Comparison of ENCODE assay signal across 20 cellular contexts in the genomic region with DNA sequence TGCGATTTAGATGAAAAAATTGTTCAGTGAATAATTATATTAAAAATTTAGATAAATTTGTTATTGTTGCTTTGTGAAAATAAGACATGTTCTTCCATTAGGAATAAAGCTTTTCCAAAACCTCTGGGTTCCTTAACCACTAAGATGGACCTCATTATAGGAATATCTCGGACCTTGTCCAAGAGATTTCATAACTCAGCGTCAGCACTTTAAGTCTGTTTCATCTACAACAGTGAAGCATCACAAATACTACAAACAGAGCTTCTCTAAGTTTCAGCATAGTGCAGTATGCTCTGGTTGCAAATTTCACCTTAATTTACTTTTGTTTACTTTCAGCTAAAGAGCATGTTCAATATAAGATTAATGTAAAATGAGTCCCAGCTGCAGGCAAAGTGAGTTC.
DNase-seq lines count a peak whose midpoint lies in the region; ATAC-seq and TF ChIP-seq lines count a peak whose summit lies in the region.
"Had no signal": no experiment of that assay in that cellular context is flagged by ENCODE, and none has a peak within 500 bp of the region (broad histone marks: within the 10 kb centered on the region; RNA-seq: fewer than 3 reads in every experiment).

No MANE protein-coding gene starts in this region.

- H3K27me3 ChIP-seq in CD8-positive, alpha-beta memory T cell (ENCODE audit: insufficient read depth, low read length, poor library complexity, severe bottlenecking), result no peaks in the 10 kb centered on the region
- H3K27me3 ChIP-seq: ovary, sigmoid colon, upper lobe of right lung had no signal

- H3K4me3 ChIP-seq in CD8-positive, alpha-beta memory T cell (ENCODE audit: low read length), result peak overlapping the region; percentile 33
- no peak overlapping the region for H3K4me3 ChIP-seq in fibroblast of villous mesenchyme (ENCODE audit: low read depth, low read length)
- H3K4me3 ChIP-seq: HAP-1, K562, lower lobe of right lung, ovary, sigmoid colon, upper lobe of right lung had no signal

- CTCF ChIA-PET in CD8-positive, alpha-beta memory T cell (lab: Charles Lee), result interaction anchor here (0.9 to 2.4 kb wide), 7 partner anchors 11 to 336 kb away, joined by 3 to 7 read pairs (median 4); partner anchors contain the start of gene ITGA4

- peaks cover 50% of the 10 kb centered on the region for H3K4me1 ChIP-seq in CD8-positive, alpha-beta memory T cell (ENCODE audit: insufficient read depth, low read length)
- H3K4me1 ChIP-seq: HAP-1, lower lobe of right lung, sigmoid colon, upper lobe of right lung had no signal

- H3K36me3 Mint-ChIP-seq in activated CD4-positive, alpha-beta T cell treated with anti-CD3 and anti-CD28 coated beads, Interleukin-2, amount 10 ng/mL, durations not matched to agents 24 days and 14 days (ENCODE audit: low read depth), result peaks cover 22% of the 10 kb centered on the region
- peaks cover 6 to 56% (median 43%) of the 10 kb centered on the region in 3 donors for H3K36me3 Mint-ChIP-seq in CD8-positive, alpha-beta memory T cell
- H3K36me3 Mint-ChIP-seq in activated T-helper 2 cell treated with anti-CD3 and anti-CD28 coated beads, Interferon-gamma antibody, Interleukin-2, Interleukin-4, amounts not matched to agents 10 μg/mL and 5 μg/mL and 100 μg/mL, durations not matched to agents 14 hours and 24 hours and 36 hours (ENCODE audit: low read depth), result peaks cover 43% of the 10 kb centered on the region

- H3K9me3 Mint-ChIP-seq in activated CD4-positive, alpha-beta T cell treated with anti-CD3 and anti-CD28 coated beads, Interleukin-2, amount 10 ng/mL, durations not matched to agents 24 days and 14 days, result peaks cover 3% of the 10 kb centered on the region
- peaks cover 0 to 37% (median 20%) of the 10 kb centered on the region in 5 donors for H3K9me3 Mint-ChIP-seq in CD8-positive, alpha-beta memory T cell
- H3K9me3 Mint-ChIP-seq in activated T-helper 2 cell treated with anti-CD3 and anti-CD28 coated beads, Interferon-gamma antibody, Interleukin-2, Interleukin-4, amounts not matched to agents 10 μg/mL and 5 μg/mL and 100 μg/mL, durations not matched to agents 14 hours and 24 hours and 36 hours, result peaks cover 15% of the 10 kb centered on the region

- intact Hi-C loops in activated CD4-positive, alpha-beta T cell treated with anti-CD3 and anti-CD28 coated beads, Interleukin-2, amount 10 ng/mL, durations not matched to agents 24 days and 14 days (cut with micrococcal nuclease), result no loop called here
- intact Hi-C loops in activated T-helper 2 cell treated with anti-CD3 and anti-CD28 coated beads, Interferon-gamma antibody, Interleukin-2, Interleukin-4, amounts not matched to agents 10 μg/mL and 5 μg/mL and 100 μg/mL, durations not matched to agents 14 hours and 24 hours and 36 hours (cut with micrococcal nuclease), result no loop called here

- ATAC-seq in GM21825 (IDR thresholded peaks at IDR 0.05; ENCODE audit: unreplicated experiment), result no peak
- ATAC-seq: K562, lower lobe of right lung, upper lobe of right lung had no signal

- peaks cover 45% of the 10 kb centered on the region for H3K4me1 Mint-ChIP-seq in activated CD4-positive, alpha-beta T cell treated with anti-CD3 and anti-CD28 coated beads, Interleukin-2, amount 10 ng/mL, durations not matched to agents 24 days and 14 days
- H3K4me1 Mint-ChIP-seq in CD8-positive, alpha-beta memory T cell, result peaks cover 59 to 79% (median 72%) of the 10 kb centered on the region in 3 donors
- peaks cover 50% of the 10 kb centered on the region for H3K4me1 Mint-ChIP-seq in activated T-helper 2 cell treated with anti-CD3 and anti-CD28 coated beads, Interferon-gamma antibody, Interleukin-2, Interleukin-4, amounts not matched to agents 10 μg/mL and 5 μg/mL and 100 μg/mL, durations not matched to agents 14 hours and 24 hours and 36 hours (ENCODE audit: low read depth)

- no peaks in the 10 kb centered on the region for H3K27me3 Mint-ChIP-seq in activated CD4-positive, alpha-beta T cell treated with anti-CD3 and anti-CD28 coated beads, Interleukin-2, amount 10 ng/mL, durations not matched to agents 24 days and 14 days
- no peaks in the 10 kb centered on the region for H3K27me3 Mint-ChIP-seq in CD8-positive, alpha-beta memory T cell
- H3K27me3 Mint-ChIP-seq in activated T-helper 2 cell treated with anti-CD3 and anti-CD28 coated beads, Interferon-gamma antibody, Interleukin-2, Interleukin-4, amounts not matched to agents 10 μg/mL and 5 μg/mL and 100 μg/mL, durations not matched to agents 14 hours and 24 hours and 36 hours (ENCODE audit: low read depth), result no peaks in the 10 kb centered on the region

- no peak overlapping the region for H3K27ac ChIP-seq in CD8-positive, alpha-beta memory T cell (ENCODE audit: low read depth, low read length)
- H3K27ac ChIP-seq: lower lobe of right lung, ovary, sigmoid colon, upper lobe of right lung, WERI-Rb-1 had no signal

- DNase-seq in activated CD4-positive, alpha-beta T cell treated with anti-CD3 and anti-CD28 coated beads, Interleukin-2, amount 10 ng/mL, durations not matched to agents 24 days and 14 days, result no peak
- DNase-seq in activated CD4-positive, alpha-beta T cell treated with anti-CD3 and anti-CD28 coated beads, Interleukin-2, amount 50 U/mL, for 4 hours, result no peak
- no peak for DNase-seq in CD8-positive, alpha-beta memory T cell
- DNase-seq in activated T-helper 2 cell treated with anti-CD3 and anti-CD28 coated beads, Interferon-gamma antibody, Interleukin-2, Interleukin-4, amounts not matched to agents 10 μg/mL and 5 μg/mL and 100 μg/mL, durations not matched to agents 14 hours and 24 hours and 36 hours (ENCODE audit: low spot score), result no peak
- DNase-seq in fibroblast of villous mesenchyme (ENCODE audit: low read depth) (peak; percentile 53), NCI-H446 (lab: John Stamatoyannopoulos, UW) (no peak), D341Med (ENCODE audit: low spot score) (no peak)
- DNase-seq: DND-41, head of caudate nucleus, lower lobe of right lung, NCI-H187, NCI-H446 treated with DMSO at 0.1 percent for 48 hours, ovary, sigmoid colon, SW 1271, upper lobe of right lung, WERI-Rb-1 had no signal

- H3K9me3 ChIP-seq in CD8-positive, alpha-beta memory T cell (ENCODE audit: low read length), result peaks cover 1% of the 10 kb centered on the region
- H3K9me3 ChIP-seq: HAP-1, ovary, sigmoid colon, upper lobe of right lung had no signal

- TF ChIP-seq CTCF in fibroblast of villous mesenchyme (IDR thresholded peaks at IDR 0.05; ENCODE audit: insufficient read depth, low read depth, low read length), result no peak

- POLR2A ChIA-PET in CD8-positive, alpha-beta memory T cell (lab: Charles Lee), result interaction anchor here (0.9 to 2.5 kb wide), 4 partner anchors 11 to 34 kb away, joined by 3 to 8 read pairs (median 4); no protein-coding TSS in a partner anchor

- H3K4me3 Mint-ChIP-seq in activated CD4-positive, alpha-beta T cell treated with anti-CD3 and anti-CD28 coated beads, Interleukin-2, amount 10 ng/mL, durations not matched to agents 24 days and 14 days, result peak overlapping the region; percentile 74
- H3K4me3 Mint-ChIP-seq in CD8-positive, alpha-beta memory T cell, result peak overlapping the region in 6 of 7 donors; percentile 35 to 83 (median 78)
- H3K4me3 Mint-ChIP-seq in activated T-helper 2 cell treated with anti-CD3 and anti-CD28 coated beads, Interferon-gamma antibody, Interleukin-2, Interleukin-4, amounts not matched to agents 10 μg/mL and 5 μg/mL and 100 μg/mL, durations not matched to agents 14 hours and 24 hours and 36 hours (ENCODE audit: low read depth), result peak overlapping the region; percentile 77

- peak overlapping the region; percentile 87 for H3K27ac Mint-ChIP-seq in activated CD4-positive, alpha-beta T cell treated with anti-CD3 and anti-CD28 coated beads, Interleukin-2, amount 10 ng/mL, durations not matched to agents 24 days and 14 days
- H3K27ac Mint-ChIP-seq in CD8-positive, alpha-beta memory T cell, result peak overlapping the region; percentile 78 to 96 (median 92)
- peak overlapping the region; percentile 87 for H3K27ac Mint-ChIP-seq in activated T-helper 2 cell treated with anti-CD3 and anti-CD28 coated beads, Interferon-gamma antibody, Interleukin-2, Interleukin-4, amounts not matched to agents 10 μg/mL and 5 μg/mL and 100 μg/mL, durations not matched to agents 14 hours and 24 hours and 36 hours

- H3K36me3 ChIP-seq in CD8-positive, alpha-beta memory T cell (ENCODE audit: insufficient read depth, low read length), result no peaks in the 10 kb centered on the region
- H3K36me3 ChIP-seq: HAP-1, lower lobe of right lung, ovary, sigmoid colon, upper lobe of right lung, WERI-Rb-1 had no signal
